Comparison of ENCODE assay signal across 8 cellular contexts in genomic region chr3:53045784-53046170, GRCh38. TPM values are rescaled to one million over a fixed set of nuclear protein-coding genes. Genes with fewer than 3 reads are reported as not detected.
A peak's percentile ranks its signal among the peaks of the same experiment; 100 is the strongest.
DNase-seq lines count a peak whose midpoint lies in the region; ATAC-seq, FAIRE-seq and TF ChIP-seq lines count a peak whose summit lies in the region.

Gene SFMBT1 (minus strand): TSS chr3:53046073. CDS start chr3:52969128, 76,945 bp downstream.

- no peaks in the 10 kb centered on the region for H3K36me3 ChIP-seq in brain microvascular endothelial cell (replicated peaks)
- H3K36me3 ChIP-seq in small intestine (ENCODE audit: control insufficient read depth in 2 of 2, insufficient read depth in 2 of 2, low read length in 2 of 2) = no peaks in the 10 kb centered on the region

- no peaks in the 10 kb centered on the region for H3K36me3 Mint-ChIP-seq in IgD-negative memory B cell

- H3K27ac Mint-ChIP-seq in IgD-negative memory B cell = peak within 1 kb of the TSS; percentile 98 to 99 (median 98)

- H3K4me3 ChIP-seq in brain microvascular endothelial cell (ENCODE audit: low read depth, low read length) (peak within 1 kb of the TSS; percentile 67), small intestine (ENCODE audit: low read depth in 1 of 2, low read length in 2 of 2) (peak within 1 kb of the TSS; percentile 84 to 97)

- DNase-seq in EL (peak; percentile 73), T1000 (lab: John Stamatoyannopoulos, UW) (peak; percentile 55), brain microvascular endothelial cell (no peak), iPS-NIHi11 (ENCODE audit: low spot score) (peak; percentile 91), small intestine (peak; percentile 63), NCI-H1048 (lab: John Stamatoyannopoulos, UW) (no peak)

- H3K4me1 Mint-ChIP-seq in IgD-negative memory B cell = peaks cover 25 to 35% (median 30%) of the 10 kb centered on the region in 3 donors

- H3K9me3 ChIP-seq in small intestine (ENCODE audit: control insufficient read depth, low read depth) = no peaks in the 10 kb centered on the region

- TF ChIP-seq CTCF in brain microvascular endothelial cell (IDR thresholded peaks at IDR 0.05; ENCODE audit: low read depth, low read length, missing control alignments) = no peak

- H3K4me1 ChIP-seq in small intestine (ENCODE audit: control insufficient read depth in 2 of 2, insufficient read depth in 1 of 2, low read depth in 1 of 2, low read length in 1 of 2) = no peaks in the 10 kb centered on the region

- H3K4me3 Mint-ChIP-seq in IgD-negative memory B cell = peak within 1 kb of the TSS; percentile 95 to 99 (median 97)

- no peaks in the 10 kb centered on the region for H3K27me3 Mint-ChIP-seq in IgD-negative memory B cell

- in situ Hi-C loops in brain microvascular endothelial cell (cut with HindIII; ENCODE audit: low pct_ligation_motif_present, low sequenced_read_pairs) = no loop called here

- 0 to 2% (median 1%) methylated on average over 9 to 58 of the region's 58 CpGs for whole genome bisulfite sequencing in small intestine, 3 donors

- peak; percentile 42 for ATAC-seq in GM21526 (IDR thresholded peaks at IDR 0.05; ENCODE audit: low FRiP score, unreplicated experiment)

- no peak within 1 kb of the TSS for H3K27ac ChIP-seq in brain microvascular endothelial cell
- H3K27ac ChIP-seq in small intestine (ENCODE audit: low read depth in 1 of 2, low read length in 1 of 2) = peak within 1 kb of the TSS; percentile 94 to 96

- H3K27me3 ChIP-seq in brain microvascular endothelial cell (replicated peaks) (peaks cover 3% of the 10 kb centered on the region), small intestine (ENCODE audit: control insufficient read depth in 2 of 2, insufficient read depth in 2 of 2, low read length in 2 of 2) (no peaks in the 10 kb centered on the region)

- no peaks in the 10 kb centered on the region for H3K9me3 Mint-ChIP-seq in IgD-negative memory B cell

- no peak for FAIRE-seq in small intestine (lab: Jason Lieb, UNC)

RNA-seq across cellular contexts. Expression of gene SFMBT1, which starts in this region (rescaled TPM):
- 17.8 TPM for polyA plus RNA-seq in IgD-negative memory B cell
- 1 to 10 TPM; 2.5 to 5.6 (median 3.0) TPM for polyA plus RNA-seq in small intestine

Comparison
In these comparisons a context has a peak if more than half of its experiments do, and no peak if none do; other contexts are left out.
1. DNase-seq: peak in EL (single experiment), T1000 (single experiment), iPS-NIHi11 (single experiment) and small intestine (single experiment); none in brain microvascular endothelial cell (single experiment) and NCI-H1048 (single experiment).